In genomic region chr10:12617205-12618175, GRCh38 we compare ENCODE assay signal across 1 cellular context.
A peak's percentile ranks its signal among the peaks of the same experiment; 100 is the strongest.
TF ChIP-seq lines count a peak whose summit lies in the region.

No MANE protein-coding gene starts in this region.

TF ChIP-seq in GM12878, 131 proteins besides CTCF, POLR2A, EP300 and RAD21 (continued from another document and continues in another):
- TF ChIP-seq POLR2AphosphoS2 (IDR thresholded peaks at IDR 0.05; ENCODE audit: low read depth, low read length) = no peak
- TF ChIP-seq ZZZ3 (IDR thresholded peaks at IDR 0.05; ENCODE audit: control insufficient read depth, insufficient read length, low read depth) = no peak
- peak; percentile 33; the same call in 1 of the 3 replicates for TF ChIP-seq POU2F2 (IDR thresholded peaks at IDR 0.05; ENCODE audit: borderline replicate concordance, low read depth, low read length)
- TF ChIP-seq FOXM1 (IDR thresholded peaks at IDR 0.05; ENCODE audit: low read depth, low read length) = 0 out of 2 replicates have a peak, but pooled peaks have one; percentile 39
- no peak for TF ChIP-seq TBL1XR1 (IDR thresholded peaks at IDR 0.05; ENCODE audit: low read depth, low read length)
- TF ChIP-seq NR2C2 (IDR thresholded peaks at IDR 0.05; ENCODE audit: borderline replicate concordance, control insufficient read depth, insufficient read length, low read depth) = no peak
- TF ChIP-seq SUZ12 (IDR thresholded peaks at IDR 0.05; ENCODE audit: unreplicated experiment) = no peak
- no peak for TF ChIP-seq TCF7 (IDR thresholded peaks at IDR 0.05; ENCODE audit: borderline replicate concordance)
- no peak for TF ChIP-seq ZNF274 (IDR thresholded peaks at IDR 0.05; ENCODE audit: insufficient read depth, insufficient read length)
- no peak for TF ChIP-seq RFX5 (IDR thresholded peaks at IDR 0.05; ENCODE audit: low read depth, low read length)
- no peak for TF ChIP-seq CBX5 (IDR thresholded peaks at IDR 0.05; ENCODE audit: low read depth)
- 0 out of 2 replicates have a peak, but pooled peaks have one; percentile 13 for TF ChIP-seq BMI1 (IDR thresholded peaks at IDR 0.05; ENCODE audit: borderline replicate concordance)
- peak; percentile 79 for TF ChIP-seq BCL11A (IDR thresholded peaks at IDR 0.05; ENCODE audit: low read depth, low read length)
- TF ChIP-seq PRDM15 (CRISPR knock-in tag; IDR thresholded peaks at IDR 0.05) = no peak
- no peak for TF ChIP-seq SREBF2 (IDR thresholded peaks at IDR 0.05; ENCODE audit: low read length)
- TF ChIP-seq CREB1 (IDR thresholded peaks at IDR 0.05; ENCODE audit: low read depth) = peak; percentile 71
- no peak for TF ChIP-seq SUPT20H (IDR thresholded peaks at IDR 0.05; ENCODE audit: borderline replicate concordance, control insufficient read depth, low read depth, low read length)
- no peak for TF ChIP-seq FOS (IDR thresholded peaks at IDR 0.05; ENCODE audit: borderline replicate concordance, extremely low read depth, insufficient read length)
- TF ChIP-seq EZH2 (IDR thresholded peaks at IDR 0.05; ENCODE audit: borderline replicate concordance, control insufficient read depth, low read depth, low read length) = no peak
- TF ChIP-seq ZNF687 (IDR thresholded peaks at IDR 0.05) = no peak
- TF ChIP-seq CHD2 (IDR thresholded peaks at IDR 0.05; ENCODE audit: borderline replicate concordance, low read depth, low read length) = no peak
- no peak for TF ChIP-seq YBX1 (IDR thresholded peaks at IDR 0.05)
- TF ChIP-seq NRF1 (conservative IDR thresholded peaks at IDR 0.05; ENCODE audit: low read depth, low read length) = no peak
- no peak for TF ChIP-seq HDGF (IDR thresholded peaks at IDR 0.05)
- TF ChIP-seq BCLAF1 (IDR thresholded peaks at IDR 0.05) = no peak
- no peak for TF ChIP-seq KDM1A (IDR thresholded peaks at IDR 0.05; ENCODE audit: borderline replicate concordance)
- TF ChIP-seq CUX1 (IDR thresholded peaks at IDR 0.05; ENCODE audit: insufficient replicate concordance, low read depth, low read length) = no peak
- no peak for TF ChIP-seq HDAC6 (IDR thresholded peaks at IDR 0.05; ENCODE audit: unreplicated experiment)
- no peak for TF ChIP-seq NFXL1 (IDR thresholded peaks at IDR 0.05; ENCODE audit: borderline replicate concordance)
- TF ChIP-seq PAX5 (IDR thresholded peaks at IDR 0.05; ENCODE audit: borderline replicate concordance, low read depth, low read length) = no peak
- TF ChIP-seq CHD1 (IDR thresholded peaks at IDR 0.05; ENCODE audit: low read depth, low read length) = no peak
- TF ChIP-seq EED (IDR thresholded peaks at IDR 0.05; ENCODE audit: low read depth) = peak; percentile 87
- peak; percentile 73 for TF ChIP-seq ATF2 (IDR thresholded peaks at IDR 0.05; ENCODE audit: low read length)
- peak; percentile 63; the same call in 1 of the 2 replicates for TF ChIP-seq NBN (IDR thresholded peaks at IDR 0.05)
- 0 out of 2 replicates have a peak, but pooled peaks have one; percentile 29 for TF ChIP-seq MXI1 (IDR thresholded peaks at IDR 0.05; ENCODE audit: low read depth, low read length)
- no peak for TF ChIP-seq HCFC1 (IDR thresholded peaks at IDR 0.05; ENCODE audit: low read length)
- no peak for TF ChIP-seq MAX (IDR thresholded peaks at IDR 0.05; ENCODE audit: low read depth, low read length)
- no peak for TF ChIP-seq USF1 (IDR thresholded peaks at IDR 0.05; ENCODE audit: borderline replicate concordance, extremely low read length, insufficient read depth, low read depth, low read length)
- TF ChIP-seq MYC (IDR thresholded peaks at IDR 0.05; ENCODE audit: insufficient read depth, insufficient read length, insufficient replicate concordance, low read length, severe bottlenecking) = no peak
- peak; percentile 95 to 96 for TF ChIP-seq IKZF2 (IDR thresholded peaks at IDR 0.05)
- TF ChIP-seq MLLT1 (IDR thresholded peaks at IDR 0.05) = no peak
- no peak for TF ChIP-seq ZNF207 (IDR thresholded peaks at IDR 0.05; ENCODE audit: borderline replicate concordance)
- no peak for TF ChIP-seq PAX8 (IDR thresholded peaks at IDR 0.05)
- peak; percentile 60 for TF ChIP-seq RELA (IDR thresholded peaks at IDR 0.05; ENCODE audit: borderline replicate concordance, partially characterized antibody)
- TF ChIP-seq ESRRA (IDR thresholded peaks at IDR 0.05; ENCODE audit: low read length) = no peak
- TF ChIP-seq SMARCA5 (IDR thresholded peaks at IDR 0.05) = no peak
